In genomic region chr12:48827026-48827425, GRCh38 we compare ENCODE assay signal across 25 cellular contexts. TPM values are rescaled to one million over a fixed set of nuclear protein-coding genes. Genes with fewer than 3 reads are reported as not detected.
DNase-seq lines count a peak whose midpoint lies in the region; ATAC-seq, FAIRE-seq and TF ChIP-seq lines count a peak whose summit lies in the region.
"Had no signal": no experiment of that assay in that cellular context is flagged by ENCODE, and none has a peak within 500 bp of the region (broad histone marks: within the 10 kb centered on the region; RNA-seq: fewer than 3 reads in every experiment).

No MANE protein-coding gene starts in this region.

- no peak for FAIRE-seq in HTR-8/SVneo (lab: Jason Lieb, UNC)
- FAIRE-seq: A549, D721Med, GM12891, GM18507, H54 had no signal

- H3K27me3 Mint-ChIP-seq in GM23338 (ENCODE audit: insufficient read depth, low read depth, poor library complexity) (peaks cover 9% of the 10 kb centered on the region), nephron progenitor cell (ENCODE audit: low read depth, poor library complexity) (no peaks in the 10 kb centered on the region)
- H3K27me3 Mint-ChIP-seq: CD4-positive, alpha-beta T cell had no signal

- peak overlapping the region; percentile 55; the same call in 1 of the 2 replicates for H3K27ac ChIP-seq in GM23338 (ENCODE audit: low read depth)
- no peak overlapping the region for H3K27ac ChIP-seq in adrenal gland
- no peak overlapping the region for H3K27ac ChIP-seq in testis
- H3K27ac ChIP-seq: A549; BLaER1 treated with 17β-estradiol and CSF1 and Interleukin-3, amounts not matched to agents 10 nM and 100 nM had no signal

- WGBS in adrenal gland, 4 donors: 38 to 60% (median 58%) methylated on average over 4 to 8 of the region's 8 CpGs
- WGBS in testis, 2 donors: 70 to 79% methylated on average over 5 to 8 of the region's 8 CpGs

- peaks cover 17% of the 10 kb centered on the region for H3K36me3 ChIP-seq in GM23338 (ENCODE audit: insufficient read depth)
- peaks cover 0 to 43% of the 10 kb centered on the region in 2 donors for H3K36me3 ChIP-seq in adrenal gland (replicated peaks in 1 of 2)
- no peaks in the 10 kb centered on the region for H3K36me3 ChIP-seq in testis (ENCODE audit: low read depth, missing control alignments)
- peaks cover 32% of the 10 kb centered on the region for H3K36me3 ChIP-seq in MG63

- peaks cover 16% of the 10 kb centered on the region for H3K4me1 Mint-ChIP-seq in GM23338
- peaks cover 5% of the 10 kb centered on the region for H3K4me1 Mint-ChIP-seq in nephron progenitor cell

- H3K9me2 ChIP-seq in GM23338 (ENCODE audit: insufficient read depth): no peaks in the 10 kb centered on the region

- H4K20me1 ChIP-seq in GM23338 (replicated peaks; ENCODE audit: insufficient read depth): peaks cover 6% of the 10 kb centered on the region; the same call in 1 of the 2 replicates

- H3K4me2 ChIP-seq in GM23338: no peak overlapping the region
- H3K4me2 ChIP-seq: A549; BLaER1 treated with 17β-estradiol and CSF1 and Interleukin-3, amounts not matched to agents 10 nM and 100 nM had no signal

- H3K9me3 Mint-ChIP-seq in GM23338 (no peaks in the 10 kb centered on the region; the same call in 1 of the 3 replicates), nephron progenitor cell (no peaks in the 10 kb centered on the region)
- H3K9me3 Mint-ChIP-seq: CD14-positive monocyte; CD4-positive, alpha-beta T cell; CD8-positive, alpha-beta memory T cell; HFFc6 had no signal

- H3K79me2 ChIP-seq in GM23338 (replicated peaks; ENCODE audit: insufficient read depth): no peaks in the 10 kb centered on the region

- H3K4me3 ChIP-seq in GM23338: no peak overlapping the region
- H3K4me3 ChIP-seq in adrenal gland: no peak overlapping the region
- no peak overlapping the region for H3K4me3 ChIP-seq in testis
- no peak overlapping the region for H3K4me3 ChIP-seq in MG63
- H3K4me3 ChIP-seq: A549; BLaER1 treated with 17β-estradiol and CSF1 and Interleukin-3, amounts not matched to agents 10 nM and 100 nM; HAP-1 had no signal

- TF ChIP-seq CTCF in GM23338 (conservative IDR thresholded peaks at IDR 0.05; ENCODE audit: low read depth in 2 of 2) (no peak), adrenal gland (IDR thresholded peaks at IDR 0.05) (no peak), nephron progenitor cell (IDR thresholded peaks at IDR 0.05) (no peak), testis (IDR thresholded peaks at IDR 0.05) (no peak)

- no peak for DNase-seq in GM23338 (ENCODE audit: low spot score)
- peak in 4 of 7 donors; percentile 33 to 59 (median 36) for DNase-seq in adrenal gland
- DNase-seq in nephron progenitor cell: no peak
- peak; percentile 35 for DNase-seq in testis
- no peak for DNase-seq in MG63
- no peak for DNase-seq in HTR-8/SVneo (ENCODE audit: insufficient read length, low spot score)
- DNase-seq: ACHN; AML-193; BE2C; CD4-positive, alpha-beta T cell; CD8-positive, alpha-beta memory T cell; DMS 273 treated with DMSO at 0.1 percent for 48 hours; DMS79; GF-D8; GOT3; HFFc6 had no signal

- H3K27ac Mint-ChIP-seq in GM23338 (no peak overlapping the region), nephron progenitor cell (peak overlapping the region; percentile 89)
- H3K27ac Mint-ChIP-seq: HFFc6 had no signal

- TF ChIP-seq POLR2A in adrenal gland (IDR thresholded peaks at IDR 0.05) (no peak), testis (IDR thresholded peaks at IDR 0.05) (no peak)

- H3K4me3 Mint-ChIP-seq in GM23338 (no peak overlapping the region), nephron progenitor cell (no peak overlapping the region)
- H3K4me3 Mint-ChIP-seq: CD14-positive monocyte; CD4-positive, alpha-beta T cell; CD8-positive, alpha-beta memory T cell; HFFc6 had no signal

- intact Hi-C loops in adrenal gland (cut with DNase I): no loop called here
- intact Hi-C loops in testis (cut with DNase I; ENCODE audit: low total_unique reads): no loop called here

- peaks cover 5% of the 10 kb centered on the region; the same call in 1 of the 2 replicates for H3K4me1 ChIP-seq in GM23338 (ENCODE audit: insufficient read depth)
- peaks cover 0 to 4% of the 10 kb centered on the region in 2 donors for H3K4me1 ChIP-seq in adrenal gland (replicated peaks in 1 of 2)
- H3K4me1 ChIP-seq in testis: peaks cover 3% of the 10 kb centered on the region
- H3K4me1 ChIP-seq: BE2C, HAP-1 had no signal

- ATAC-seq in GM23338 (no peak), HG02938 (IDR thresholded peaks at IDR 0.05; ENCODE audit: unreplicated experiment) (no peak)

- H3K9me3 ChIP-seq in adrenal gland (replicated peaks in 1 of 3) (no peaks in the 10 kb centered on the region), testis (no peaks in the 10 kb centered on the region), MG63 (no peaks in the 10 kb centered on the region)
- H3K9me3 ChIP-seq: A549; BE2C; BLaER1 treated with 17β-estradiol and CSF1 and Interleukin-3, amounts not matched to agents 10 nM and 100 nM; HAP-1 had no signal

- H3F3A ChIP-seq in GM23338 (replicated peaks; ENCODE audit: low read depth): no peaks in the 10 kb centered on the region

- H3K27me3 ChIP-seq in GM23338 (ENCODE audit: insufficient read depth) (peaks cover 4% of the 10 kb centered on the region; the same call in 1 of the 2 replicates), adrenal gland (no peaks in the 10 kb centered on the region), testis (no peaks in the 10 kb centered on the region), MG63 (no peaks in the 10 kb centered on the region)
- H3K27me3 ChIP-seq: BE2C; BLaER1 treated with 17β-estradiol and CSF1 and Interleukin-3, amounts not matched to agents 10 nM and 100 nM had no signal

- H3K36me3 Mint-ChIP-seq in GM23338 (ENCODE audit: low read depth): peaks cover 43% of the 10 kb centered on the region
- peaks cover 45% of the 10 kb centered on the region for H3K36me3 Mint-ChIP-seq in nephron progenitor cell (ENCODE audit: low read depth)

- H2AFZ ChIP-seq in GM23338: no peak overlapping the region

RNA-seq across cellular contexts. Expression of gene CACNB3, which starts 8.7 kb away (rescaled TPM):
- total RNA-seq in GM23338 (2014; rRNA removed; shearing (Covaris generic)): 3.4 and 4.1 TPM in 2 replicates
- polyA plus RNA-seq in GM23338 (2016; fragmentation: Nextera tagmentation; extraction: Ambion mirVana): 6.2 and 6.3 TPM in 2 replicates
- 10 to 100 TPM in 1 of 8 donors, 1 to 10 TPM in 7; 3.9 to 11.0 (median 5.9) TPM for total RNA-seq in adrenal gland
- 10 to 100 TPM in 2 of 3 donors, 1 to 10 TPM in 1; 4.4 to 19.5 (median 11.3) TPM for polyA plus RNA-seq in adrenal gland
- 10 to 100 TPM; 17.2 to 19.3 TPM for total RNA-seq in testis
- 20.1 TPM for polyA plus RNA-seq in testis (ENCODE audit: insufficient read depth, low read depth, low replicate concordance)
- total RNA-seq in MG63 (2014; rRNA removed; shearing (Covaris generic); ENCODE audit: low replicate concordance): 13.9 and 19.0 TPM in 2 replicates

RNA-seq across cellular contexts. Expression of gene DDX23, which starts 24.9 kb away (rescaled TPM):
- 78.5 and 93.0 TPM in 2 replicates for total RNA-seq in GM23338 (2014; rRNA removed; shearing (Covaris generic))
- polyA plus RNA-seq in GM23338 (2016; fragmentation: Nextera tagmentation; extraction: Ambion mirVana): 31.7 and 31.8 TPM in 2 replicates
- 10 to 100 TPM; 47.1 to 75.9 (median 66.6) TPM for total RNA-seq in adrenal gland
- 10 to 100 TPM; 39.0 to 67.7 (median 46.3) TPM for polyA plus RNA-seq in adrenal gland
- 10 to 100 TPM; 85.0 to 96.1 TPM for total RNA-seq in testis
- polyA plus RNA-seq in testis (ENCODE audit: insufficient read depth, low read depth, low replicate concordance): 69.4 TPM
- total RNA-seq in MG63 (2014; rRNA removed; shearing (Covaris generic); ENCODE audit: low replicate concordance): 76.0 and 85.0 TPM in 2 replicates

RNA-seq across cellular contexts. Expression of gene ADCY6, which starts 38.1 kb away (rescaled TPM):
- total RNA-seq in GM23338 (2014; rRNA removed; shearing (Covaris generic)): 11.8 and 16.5 TPM in 2 replicates
- polyA plus RNA-seq in GM23338 (2016; fragmentation: Nextera tagmentation; extraction: Ambion mirVana) (1.0 and 1.3 TPM in 2 replicates), adrenal gland (10 to 100 TPM; 20.8 to 55.3 (median 34.3) TPM), testis (ENCODE audit: insufficient read depth, low read depth, low replicate concordance) (16.5 TPM)
- total RNA-seq in adrenal gland (10 to 100 TPM; 21.8 to 44.0 (median 29.6) TPM), testis (10 to 100 TPM; 24.5 to 26.3 TPM)
- 30.4 and 40.0 TPM in 2 replicates for total RNA-seq in MG63 (2014; rRNA removed; shearing (Covaris generic); ENCODE audit: low replicate concordance)
- total RNA-seq: CD4-positive, alpha-beta T cell had no signal
- polyA plus RNA-seq: CD8-positive, alpha-beta memory T cell had no signal

RNA-seq across cellular contexts. Expression of gene RND1, which starts 38.6 kb away (rescaled TPM):
- total RNA-seq in GM23338 (2014; rRNA removed; shearing (Covaris generic)): 7.4 and 10.4 TPM in 2 replicates
- polyA plus RNA-seq in GM23338 (2016; fragmentation: Nextera tagmentation; extraction: Ambion mirVana): 7.4 and 9.3 TPM in 2 replicates
- total RNA-seq in adrenal gland: under 1 TPM in 3 of 8 donors, not detected in 5; 0.42 to 0.50 (median 0.43) TPM
- 1 to 10 TPM in 1 of 3 donors, under 1 TPM in 2; 0.20 to 2.9 (median 0.72) TPM for polyA plus RNA-seq in adrenal gland
- total RNA-seq in testis: 1 to 10 TPM in 1 of 2 donors, under 1 TPM in 1; 0.81 to 1.1 TPM
- 1.2 TPM for polyA plus RNA-seq in testis (ENCODE audit: insufficient read depth, low read depth, low replicate concordance)
- 0.12 TPM in 1 of 2 replicates, not detected in the other for total RNA-seq in MG63 (2014; rRNA removed; shearing (Covaris generic); ENCODE audit: low replicate concordance)

Comparison
In these comparisons a context has a peak if more than half of its experiments do, and no peak if none do; other contexts are left out.
1. DNase-seq: peak in adrenal gland (4 of 7) and testis (single experiment); none in GM23338 (single experiment), nephron progenitor cell (single experiment), MG63 (single experiment) and HTR-8/SVneo (single experiment).